In the genomic region with DNA sequence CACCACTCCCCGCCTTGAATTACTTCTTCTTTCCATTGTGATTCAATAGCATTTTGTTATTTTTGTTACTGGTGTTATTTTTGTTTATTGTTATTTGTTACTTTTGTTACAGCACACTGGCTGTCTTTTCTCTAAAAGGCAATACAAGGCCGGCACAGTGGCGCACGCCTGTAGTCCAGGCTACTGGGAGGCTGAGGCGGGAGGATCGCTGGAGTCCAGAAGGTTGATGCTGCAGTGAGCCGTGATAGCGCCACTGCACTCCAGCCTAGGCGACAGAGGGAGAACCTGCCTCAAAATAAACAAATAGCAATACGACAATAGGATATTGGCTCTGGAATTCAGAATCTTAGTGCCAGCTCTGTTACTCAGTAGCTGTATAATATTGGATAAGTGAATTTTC, we compare ENCODE assay signal across 12 cellular contexts. TPM values are rescaled to one million over a fixed set of nuclear protein-coding genes. Genes with fewer than 3 reads are reported as not detected.
DNase-seq lines count a peak whose midpoint lies in the region; ATAC-seq, FAIRE-seq and TF ChIP-seq lines count a peak whose summit lies in the region.
"Had no signal": no experiment of that assay in that cellular context is flagged by ENCODE, and none has a peak within 500 bp of the region (broad histone marks: within the 10 kb centered on the region; RNA-seq: fewer than 3 reads in every experiment).

No MANE protein-coding gene starts in this region.

- no peak for ATAC-seq in HepG2
- no peak for ATAC-seq in right lobe of liver
- ATAC-seq in HG03159 (IDR thresholded peaks at IDR 0.05; ENCODE audit: unreplicated experiment), result no peak
- no peak for ATAC-seq in GM21717 (IDR thresholded peaks at IDR 0.05; ENCODE audit: unreplicated experiment)

- H3K36me3 ChIP-seq in HepG2 (replicated peaks in 1 of 2; ENCODE audit: control insufficient read depth in 1 of 2, insufficient read depth in 2 of 2, low read length in 2 of 2) (peaks cover 0 to 10% of the 10 kb centered on the region in 2 experiments; a peak in 2 of 5 replicates), right lobe of liver (peaks cover 0 to 10% (median 1%) of the 10 kb centered on the region in 4 donors), NT2/D1 (ENCODE audit: insufficient read depth, insufficient read length, low read length) (peaks cover 29% of the 10 kb centered on the region), iPS-20b (ENCODE audit: insufficient read depth, low read depth, low read length) (peaks cover 28% of the 10 kb centered on the region), vagina (peaks cover 0 to 15% of the 10 kb centered on the region in 2 donors)

- peak overlapping the region; percentile 67 for H3K4me2 ChIP-seq in HepG2 (ENCODE audit: low read depth, low read length)

- TF ChIP-seq RAD21 in HepG2 (CRISPR knock-in tag; IDR thresholded peaks at IDR 0.05), result no peak

- H3K9ac ChIP-seq in HepG2 (ENCODE audit: insufficient read depth, low read depth, low read length) (no peak overlapping the region), NT2/D1 (ENCODE audit: insufficient read length, low read depth) (peak overlapping the region; percentile 21), iPS-20b (ENCODE audit: low read depth, low read length) (no peak overlapping the region)

- TF ChIP-seq CTCF in HepG2 (CRISPR knock-in tag; IDR thresholded peaks at IDR 0.05), result no peak
- no peak for TF ChIP-seq CTCF in right lobe of liver (IDR thresholded peaks at IDR 0.05)
- no peak for TF ChIP-seq CTCF in vagina (IDR thresholded peaks at IDR 0.05)

- WGBS in HepG2 (ENCODE audit: low lambda C conversion rate), result 21% methylated on average over 9 of the region's 10 CpGs
- WGBS in right lobe of liver (ENCODE audit: insufficient coverage, low coverage, low lambda C conversion rate, missing lambda C conversion rate), result 76% methylated on average over 10 of the region's 10 CpGs

- H3K4me1 ChIP-seq in HepG2 (ENCODE audit: insufficient read depth, low read length) (peaks cover 15% of the 10 kb centered on the region; the same call in 1 of the 2 replicates), right lobe of liver (no peaks in the 10 kb centered on the region), NT2/D1 (ENCODE audit: insufficient read depth, insufficient read length) (peaks cover 3% of the 10 kb centered on the region), iPS-20b (ENCODE audit: insufficient read depth, low read length) (no peaks in the 10 kb centered on the region; the same call in 1 of the 2 replicates), vagina (peaks cover 16% of the 10 kb centered on the region)

- intact Hi-C loops in HepG2 (cut with micrococcal nuclease; ENCODE audit: unreplicated experiment), result no loop called here
- intact Hi-C loops in right lobe of liver (cut with DNase I), result no loop called here
- intact Hi-C loops in vagina (cut with DNase I), result no loop called here

- FAIRE-seq in HepG2 (lab: Jason Lieb, UNC), result no peak

- peak overlapping the region; percentile 27 for H2AFZ ChIP-seq in HepG2 (ENCODE audit: low read length)

- in situ Hi-C loops in HepG2 (cut with HindIII; ENCODE audit: extremely low pct_ligation_motif_present, low pct_unique_long_range_greater_than_20kb), result no loop called here

- H3K4me3 ChIP-seq in HepG2 (replicated peaks in 1 of 3; ENCODE audit: insufficient read depth in 1 of 3, low read depth in 2 of 3, low read length in 3 of 3) (peak overlapping the region; percentile 7 to 75 (median 63); a peak in 5 of 6 replicates), right lobe of liver (no peak overlapping the region), NT2/D1 (ENCODE audit: insufficient read length, low read depth) (peak overlapping the region; percentile 4), iPS-20b (ENCODE audit: low read length) (peak overlapping the region; percentile 77; the same call in 1 of the 2 replicates), vagina (no peak overlapping the region)

- no peaks in the 10 kb centered on the region for H3K9me3 ChIP-seq in HepG2 (ENCODE audit: low read length)
- no peaks in the 10 kb centered on the region for H3K9me3 ChIP-seq in right lobe of liver
- no peaks in the 10 kb centered on the region for H3K9me3 ChIP-seq in NT2/D1 (ENCODE audit: insufficient read depth, low read length)
- H3K9me3 ChIP-seq in iPS-20b (ENCODE audit: insufficient read depth, low read depth, low read length), result no peaks in the 10 kb centered on the region
- no peaks in the 10 kb centered on the region for H3K9me3 ChIP-seq in vagina
- H3K9me3 ChIP-seq: esophagus squamous epithelium had no signal

- TF ChIP-seq POLR2A in HepG2 (IDR thresholded peaks at IDR 0.05; ENCODE audit: insufficient read depth in 1 of 2, low read depth in 2 of 2, low read length in 2 of 2), result no peak
- no peak for TF ChIP-seq POLR2A in right lobe of liver (IDR thresholded peaks at IDR 0.05)
- TF ChIP-seq POLR2A in vagina (IDR thresholded peaks at IDR 0.05), result no peak

- no TSS peak for BruUV-seq in HepG2 (replicated peaks; lab: Mats Ljungman, UMichigan)

- H4K20me1 ChIP-seq in HepG2 (ENCODE audit: insufficient read depth, low read length), result no peaks in the 10 kb centered on the region

- H3K27ac ChIP-seq in HepG2 (ENCODE audit: extremely low read length, insufficient read depth, low read length) (no peak overlapping the region), right lobe of liver (no peak overlapping the region), iPS-20b (ENCODE audit: low read length) (no peak overlapping the region), vagina (peak overlapping the region; percentile 71)

- H3K27me3 ChIP-seq in HepG2 (ENCODE audit: control insufficient read depth in 1 of 2, insufficient read depth in 2 of 2, low read length in 2 of 2) (no peaks in the 10 kb centered on the region), right lobe of liver (no peaks in the 10 kb centered on the region), NT2/D1 (ENCODE audit: insufficient read depth, insufficient read length) (peaks cover 20% of the 10 kb centered on the region), iPS-20b (ENCODE audit: insufficient read depth, low read length) (peaks cover 38% of the 10 kb centered on the region; the same call in 1 of the 2 replicates), vagina (no peaks in the 10 kb centered on the region)
- H3K27me3 ChIP-seq: esophagus squamous epithelium had no signal

- TF ChIP-seq EP300 in HepG2 (IDR thresholded peaks at IDR 0.05; ENCODE audit: low read depth in 2 of 2, low read length in 2 of 2) (no peak), HepG2 (CRISPR knock-in tag; IDR thresholded peaks at IDR 0.05; ENCODE audit: borderline replicate concordance) (no peak)

- CTCF ChIA-PET in HepG2 (lab: Yijun Ruan, JAX; ENCODE audit: low intra/inter-chr PET ratio, low total read pairs), result no interaction called here

- POLR2A ChIA-PET in HepG2 (lab: Yijun Ruan, JAX), result interaction anchor here (1.4 to 2.2 kb wide), 4 partner anchors 16 to 249 kb away, joined by 4 to 14 read pairs (median 6); a partner anchor contains a TSS

- DNase-seq in HepG2 (ENCODE audit: low spot score) (no peak), right lobe of liver (no peak), NT2/D1 (ENCODE audit: low read depth, low spot score) (no peak), vagina (ENCODE audit: extremely low spot score in 2 of 2) (no peak)
- no peak for DNase-seq in NK-92 treated with Interleukin-12 subunit alpha and Interleukin-12 subunit beta, amount 100 ng/mL, for 24 hours (lab: John Stamatoyannopoulos, UW)
- DNase-seq: esophagus squamous epithelium, NCI-H187 treated with DMSO at 0.1 percent for 48 hours, retina, T-helper 9 cell had no signal

- H3K79me2 ChIP-seq in HepG2 (ENCODE audit: insufficient read depth, low read length), result peaks cover 2% of the 10 kb centered on the region

RNA-seq across cellular contexts. Expression of a gene that starts 1.0 kb away (rescaled TPM):
- total RNA-seq in HepG2 (2016; rRNA removed; fragmentation: Illumina TruSeq; extraction: Trizol), result 15.0 and 16.0 TPM in 2 replicates
- total RNA-seq in HepG2 (2016; cell fraction: cytosol; rRNA removed; fragmentation: Illumina TruSeq; extraction: Trizol; ENCODE audit: low read depth), result 0.81 and 2.3 TPM in 2 replicates
- 12.8 and 12.9 TPM in 2 replicates for total RNA-seq in HepG2 (2016; cell fraction: insoluble cytoplasmic fraction; rRNA removed; fragmentation: Illumina TruSeq; extraction: Trizol)
- total RNA-seq in HepG2 (2016; cell fraction: membrane; rRNA removed; fragmentation: Illumina TruSeq; extraction: Trizol), result 3.6 and 6.7 TPM in 2 replicates
- 13.4 and 18.0 TPM in 2 replicates for total RNA-seq in HepG2 (2016; cell fraction: nucleus; rRNA removed; fragmentation: Illumina TruSeq; extraction: Trizol)
- 9.4 and 13.5 TPM in 2 replicates for polyA plus RNA-seq in HepG2 (2011; rRNA removed)
- 3.7 TPM in 2 replicates for polyA plus RNA-seq in HepG2 (2011; cell fraction: cytosol; rRNA removed)
- 49.9 and 57.8 TPM in 2 replicates for polyA plus RNA-seq in HepG2 (2011; cell fraction: nucleus; rRNA removed)
- polyA plus RNA-seq in HepG2 (2012), result 12.9 and 17.5 TPM in 2 replicates
- 0.80 and 1.2 TPM in 2 replicates for polyA plus RNA-seq in HepG2 (2016; cell fraction: cytosol; fragmentation: Illumina TruSeq; extraction: Trizol; ENCODE audit: low read depth)
- 10.9 and 15.7 TPM in 2 replicates for polyA plus RNA-seq in HepG2 (2016; cell fraction: insoluble cytoplasmic fraction; fragmentation: Illumina TruSeq; extraction: Trizol; ENCODE audit: low read depth)
- 1.8 and 2.1 TPM in 2 replicates for polyA plus RNA-seq in HepG2 (2016; cell fraction: membrane; fragmentation: Illumina TruSeq; extraction: Trizol; ENCODE audit: low read depth)
- polyA plus RNA-seq in HepG2 (2016; cell fraction: nucleus; fragmentation: Illumina TruSeq; extraction: Trizol; ENCODE audit: insufficient read depth, low read depth), result 29.0 and 30.1 TPM in 2 replicates
- 75.3 and 81.1 TPM in 2 replicates for polyA minus RNA-seq in HepG2 (2011; rRNA and poly(A)+ RNA removed; ENCODE audit: low replicate concordance)
- polyA minus RNA-seq in HepG2 (2011; cell fraction: cytosol; rRNA and poly(A)+ RNA removed), result 20.1 and 24.4 TPM in 2 replicates
- polyA minus RNA-seq in HepG2 (2011; cell fraction: nucleus; rRNA and poly(A)+ RNA removed), result 38.9 and 40.7 TPM in 2 replicates
- total RNA-seq in right lobe of liver, result 10 to 100 TPM in 5 of 6 experiments, 1 to 10 TPM in 1; 7.8 to 16.3 (median 12.5) TPM
- 39.3 TPM for total RNA-seq in vagina

RNA-seq across cellular contexts. Expression of a gene that starts 6.0 kb away (rescaled TPM):
- not detected in 2 replicates for total RNA-seq in HepG2 (2016; rRNA removed; fragmentation: Illumina TruSeq; extraction: Trizol)
- not detected in 2 replicates for total RNA-seq in HepG2 (2016; cell fraction: cytosol; rRNA removed; fragmentation: Illumina TruSeq; extraction: Trizol; ENCODE audit: low read depth)
- total RNA-seq in HepG2 (2016; cell fraction: insoluble cytoplasmic fraction; rRNA removed; fragmentation: Illumina TruSeq; extraction: Trizol), result not detected in 2 replicates
- not detected in 2 replicates for total RNA-seq in HepG2 (2016; cell fraction: membrane; rRNA removed; fragmentation: Illumina TruSeq; extraction: Trizol)
- not detected in 2 replicates for total RNA-seq in HepG2 (2016; cell fraction: nucleus; rRNA removed; fragmentation: Illumina TruSeq; extraction: Trizol)
- polyA plus RNA-seq in HepG2 (2011; rRNA removed), result 0.98 and 1.1 TPM in 2 replicates
- polyA plus RNA-seq in HepG2 (2011; cell fraction: cytosol; rRNA removed), result 1.6 and 1.8 TPM in 2 replicates
- polyA plus RNA-seq in HepG2 (2011; cell fraction: nucleus; rRNA removed), result 0.56 and 1.6 TPM in 2 replicates
- polyA plus RNA-seq in HepG2 (2012), result 0.99 and 1.7 TPM in 2 replicates
- not detected in 2 replicates for polyA plus RNA-seq in HepG2 (2016; cell fraction: cytosol; fragmentation: Illumina TruSeq; extraction: Trizol; ENCODE audit: low read depth)
- not detected in 2 replicates for polyA plus RNA-seq in HepG2 (2016; cell fraction: insoluble cytoplasmic fraction; fragmentation: Illumina TruSeq; extraction: Trizol; ENCODE audit: low read depth)
- polyA plus RNA-seq in HepG2 (2016; cell fraction: membrane; fragmentation: Illumina TruSeq; extraction: Trizol; ENCODE audit: low read depth), result not detected in 2 replicates
- polyA plus RNA-seq in HepG2 (2016; cell fraction: nucleus; fragmentation: Illumina TruSeq; extraction: Trizol; ENCODE audit: insufficient read depth, low read depth), result not detected in 2 replicates
- polyA minus RNA-seq in HepG2 (2011; rRNA and poly(A)+ RNA removed; ENCODE audit: low replicate concordance), result 0.84 and 1.5 TPM in 2 replicates
- 0.79 TPM in 1 of 2 replicates, not detected in the other for polyA minus RNA-seq in HepG2 (2011; cell fraction: cytosol; rRNA and poly(A)+ RNA removed)
- polyA minus RNA-seq in HepG2 (2011; cell fraction: nucleus; rRNA and poly(A)+ RNA removed), result 0.26 TPM in 1 of 2 replicates, not detected in the other
- 1 to 10 TPM in 5 of 6 experiments, under 1 TPM in 1; 0.64 to 4.0 (median 1.7) TPM for total RNA-seq in right lobe of liver
- 4.2 TPM for total RNA-seq in vagina

RNA-seq across cellular contexts. Expression of a gene that starts 10.8 kb away (rescaled TPM):
- not detected in 2 replicates for total RNA-seq in HepG2 (2016; rRNA removed; fragmentation: Illumina TruSeq; extraction: Trizol)
- total RNA-seq in HepG2 (2016; cell fraction: cytosol; rRNA removed; fragmentation: Illumina TruSeq; extraction: Trizol; ENCODE audit: low read depth), result not detected in 2 replicates
- total RNA-seq in HepG2 (2016; cell fraction: insoluble cytoplasmic fraction; rRNA removed; fragmentation: Illumina TruSeq; extraction: Trizol), result not detected in 2 replicates
- not detected in 2 replicates for total RNA-seq in HepG2 (2016; cell fraction: membrane; rRNA removed; fragmentation: Illumina TruSeq; extraction: Trizol)
- total RNA-seq in HepG2 (2016; cell fraction: nucleus; rRNA removed; fragmentation: Illumina TruSeq; extraction: Trizol), result not detected in 2 replicates
- not detected in 2 replicates for polyA plus RNA-seq in HepG2 (2011; rRNA removed)
- not detected in 2 replicates for polyA plus RNA-seq in HepG2 (2011; cell fraction: cytosol; rRNA removed)
- not detected in 2 replicates for polyA plus RNA-seq in HepG2 (2011; cell fraction: nucleus; rRNA removed)
- polyA plus RNA-seq in HepG2 (2012), result not detected in 2 replicates
- not detected in 2 replicates for polyA plus RNA-seq in HepG2 (2016; cell fraction: cytosol; fragmentation: Illumina TruSeq; extraction: Trizol; ENCODE audit: low read depth)
- not detected in 2 replicates for polyA plus RNA-seq in HepG2 (2016; cell fraction: insoluble cytoplasmic fraction; fragmentation: Illumina TruSeq; extraction: Trizol; ENCODE audit: low read depth)
- polyA plus RNA-seq in HepG2 (2016; cell fraction: membrane; fragmentation: Illumina TruSeq; extraction: Trizol; ENCODE audit: low read depth), result not detected in 2 replicates
- polyA plus RNA-seq in HepG2 (2016; cell fraction: nucleus; fragmentation: Illumina TruSeq; extraction: Trizol; ENCODE audit: insufficient read depth, low read depth), result not detected in 2 replicates
- polyA minus RNA-seq in HepG2 (2011; rRNA and poly(A)+ RNA removed; ENCODE audit: low replicate concordance), result not detected in 2 replicates
- polyA minus RNA-seq in HepG2 (2011; cell fraction: cytosol; rRNA and poly(A)+ RNA removed), result not detected in 2 replicates
- not detected in 2 replicates for polyA minus RNA-seq in HepG2 (2011; cell fraction: nucleus; rRNA and poly(A)+ RNA removed)
- not detected for total RNA-seq in right lobe of liver
- not detected for total RNA-seq in vagina
- total RNA-seq: esophagus squamous epithelium had no signal

RNA-seq across cellular contexts. Expression of a gene that starts 21.7 kb away (rescaled TPM):
- total RNA-seq in HepG2 (2016; rRNA removed; fragmentation: Illumina TruSeq; extraction: Trizol) (4.6 and 5.7 TPM in 2 replicates), right lobe of liver (10 to 100 TPM in 2 of 6 experiments, 1 to 10 TPM in 4; 5.2 to 12.1 (median 8.5) TPM), vagina (22.8 TPM)
- total RNA-seq in HepG2 (2016; cell fraction: cytosol; rRNA removed; fragmentation: Illumina TruSeq; extraction: Trizol; ENCODE audit: low read depth), result 0.30 and 1.5 TPM in 2 replicates
- 4.6 and 5.7 TPM in 2 replicates for total RNA-seq in HepG2 (2016; cell fraction: insoluble cytoplasmic fraction; rRNA removed; fragmentation: Illumina TruSeq; extraction: Trizol)
- 3.1 TPM in 2 replicates for total RNA-seq in HepG2 (2016; cell fraction: membrane; rRNA removed; fragmentation: Illumina TruSeq; extraction: Trizol)
- 2.4 and 2.8 TPM in 2 replicates for total RNA-seq in HepG2 (2016; cell fraction: nucleus; rRNA removed; fragmentation: Illumina TruSeq; extraction: Trizol)
- polyA plus RNA-seq in HepG2 (2011; rRNA removed), result 5.1 and 9.3 TPM in 2 replicates
- 6.1 and 8.2 TPM in 2 replicates for polyA plus RNA-seq in HepG2 (2011; cell fraction: cytosol; rRNA removed)
- polyA plus RNA-seq in HepG2 (2011; cell fraction: nucleus; rRNA removed), result 14.5 and 16.7 TPM in 2 replicates
- 13.5 and 14.3 TPM in 2 replicates for polyA plus RNA-seq in HepG2 (2012)
- 0.55 and 0.83 TPM in 2 replicates for polyA plus RNA-seq in HepG2 (2016; cell fraction: cytosol; fragmentation: Illumina TruSeq; extraction: Trizol; ENCODE audit: low read depth)
- polyA plus RNA-seq in HepG2 (2016; cell fraction: insoluble cytoplasmic fraction; fragmentation: Illumina TruSeq; extraction: Trizol; ENCODE audit: low read depth), result 5.2 and 5.4 TPM in 2 replicates
- 2.1 and 2.8 TPM in 2 replicates for polyA plus RNA-seq in HepG2 (2016; cell fraction: membrane; fragmentation: Illumina TruSeq; extraction: Trizol; ENCODE audit: low read depth)
- 6.1 and 6.7 TPM in 2 replicates for polyA plus RNA-seq in HepG2 (2016; cell fraction: nucleus; fragmentation: Illumina TruSeq; extraction: Trizol; ENCODE audit: insufficient read depth, low read depth)
- polyA minus RNA-seq in HepG2 (2011; rRNA and poly(A)+ RNA removed; ENCODE audit: low replicate concordance), result 12.4 and 27.0 TPM in 2 replicates
- polyA minus RNA-seq in HepG2 (2011; cell fraction: cytosol; rRNA and poly(A)+ RNA removed), result 5.9 and 7.5 TPM in 2 replicates
- polyA minus RNA-seq in HepG2 (2011; cell fraction: nucleus; rRNA and poly(A)+ RNA removed), result 0.77 and 1.6 TPM in 2 replicates

RNA-seq across cellular contexts. Expression of a gene that starts 27.3 kb away (rescaled TPM):
- total RNA-seq in HepG2 (2016; rRNA removed; fragmentation: Illumina TruSeq; extraction: Trizol) (0.04 TPM in 1 of 2 replicates, not detected in the other), right lobe of liver (under 1 TPM in 5 of 6 experiments, not detected in 1; 0.12 to 0.25 (median 0.14) TPM), vagina (1.7 TPM)
- total RNA-seq in HepG2 (2016; cell fraction: cytosol; rRNA removed; fragmentation: Illumina TruSeq; extraction: Trizol; ENCODE audit: low read depth), result not detected in 2 replicates
- total RNA-seq in HepG2 (2016; cell fraction: insoluble cytoplasmic fraction; rRNA removed; fragmentation: Illumina TruSeq; extraction: Trizol), result not detected in 2 replicates
- not detected in 2 replicates for total RNA-seq in HepG2 (2016; cell fraction: membrane; rRNA removed; fragmentation: Illumina TruSeq; extraction: Trizol)
- total RNA-seq in HepG2 (2016; cell fraction: nucleus; rRNA removed; fragmentation: Illumina TruSeq; extraction: Trizol), result not detected in 2 replicates
- polyA plus RNA-seq in HepG2 (2011; rRNA removed), result 0.16 and 0.29 TPM in 2 replicates
- 0.05 and 0.19 TPM in 2 replicates for polyA plus RNA-seq in HepG2 (2011; cell fraction: cytosol; rRNA removed)
- 1.1 and 1.7 TPM in 2 replicates for polyA plus RNA-seq in HepG2 (2011; cell fraction: nucleus; rRNA removed)
- 0.36 and 0.51 TPM in 2 replicates for polyA plus RNA-seq in HepG2 (2012)
- not detected in 2 replicates for polyA plus RNA-seq in HepG2 (2016; cell fraction: cytosol; fragmentation: Illumina TruSeq; extraction: Trizol; ENCODE audit: low read depth)
- polyA plus RNA-seq in HepG2 (2016; cell fraction: insoluble cytoplasmic fraction; fragmentation: Illumina TruSeq; extraction: Trizol; ENCODE audit: low read depth), result not detected in 2 replicates
- not detected in 2 replicates for polyA plus RNA-seq in HepG2 (2016; cell fraction: membrane; fragmentation: Illumina TruSeq; extraction: Trizol; ENCODE audit: low read depth)
- polyA plus RNA-seq in HepG2 (2016; cell fraction: nucleus; fragmentation: Illumina TruSeq; extraction: Trizol; ENCODE audit: insufficient read depth, low read depth), result 0.23 and 0.24 TPM in 2 replicates
- 0.22 and 1.6 TPM in 2 replicates for polyA minus RNA-seq in HepG2 (2011; rRNA and poly(A)+ RNA removed; ENCODE audit: low replicate concordance)
- polyA minus RNA-seq in HepG2 (2011; cell fraction: cytosol; rRNA and poly(A)+ RNA removed), result not detected in 2 replicates
- polyA minus RNA-seq in HepG2 (2011; cell fraction: nucleus; rRNA and poly(A)+ RNA removed), result 0.50 and 0.52 TPM in 2 replicates

Comparison
In these comparisons a context has a peak if more than half of its experiments do, and no peak if none do; other contexts are left out.
1. H3K4me3 ChIP-seq: peak in HepG2 (3 of 3), NT2/D1 (single experiment) and iPS-20b (single experiment); none in right lobe of liver (0 of 3) and vagina (0 of 2).